Comparison of ENCODE assay signal across 21 cellular contexts in the genomic region with DNA sequence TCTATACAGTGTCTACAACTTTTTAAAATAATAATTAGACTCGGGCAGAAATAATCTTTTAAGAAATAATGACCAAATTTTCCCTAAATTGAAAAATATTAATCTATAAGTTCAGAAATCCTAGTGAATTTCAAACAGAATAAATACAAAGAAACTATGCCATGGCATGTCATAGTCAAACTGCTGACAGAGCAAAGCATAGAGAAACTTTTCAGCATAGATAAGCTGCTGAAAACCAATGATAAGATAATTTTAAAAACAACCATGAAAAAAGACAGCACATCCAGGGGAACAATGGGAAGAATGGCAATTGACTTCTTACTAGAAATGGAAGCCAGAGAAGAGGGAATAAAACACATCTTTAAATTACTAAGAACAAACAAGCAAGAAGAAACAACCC. TPM values are rescaled to one million over a fixed set of nuclear protein-coding genes. Genes with fewer than 3 reads are reported as not detected.
"Had no signal": no experiment of that assay in that cellular context is flagged by ENCODE, and none has a peak within 500 bp of the region (broad histone marks: within the 10 kb centered on the region; RNA-seq: fewer than 3 reads in every experiment).

No MANE protein-coding gene starts in this region.

- DNase-seq: dorsolateral prefrontal cortex; effector CD8-positive, alpha-beta T cell; gastrocnemius medialis; heart right ventricle; hypothalamus; islet precursor cell; natural killer cell; nucleus accumbens; ovary; stimulated activated CD4-positive, alpha-beta T cell treated with anti-CD3 and anti-CD28 coated beads, Interleukin-2, amount 100 ng/mL, for 48 hours; stimulated activated CD8-positive, alpha-beta memory T cell treated with anti-CD3 and anti-CD28 coated beads, Interleukin-4, amount 100 ng/mL, for 48 hours; stimulated activated naive CD8-positive, alpha-beta T cell treated with anti-CD3 and anti-CD28 coated beads, Interleukin-15, Interleukin-2, amounts not matched to agents 100 U/mL and 50 U/mL, for 24 hours; tibial artery; upper lobe of left lung; uterus had no signal

- H3K27ac Mint-ChIP-seq: natural killer cell; neural progenitor cell; stimulated activated effector memory CD8-positive, alpha-beta T cell treated with anti-CD3 and anti-CD28 coated beads, Interleukin-12 subunit alpha, Interleukin-12 subunit beta, amount 100 ng/mL, for 72 hours had no signal

- H3K9me3 Mint-ChIP-seq: natural killer cell; neural progenitor cell; stimulated activated effector memory CD8-positive, alpha-beta T cell treated with anti-CD3 and anti-CD28 coated beads, Interleukin-12 subunit alpha, Interleukin-12 subunit beta, amount 100 ng/mL, for 72 hours had no signal

- H3K36me3 Mint-ChIP-seq: natural killer cell; neural progenitor cell; stimulated activated effector memory CD8-positive, alpha-beta T cell treated with anti-CD3 and anti-CD28 coated beads, Interleukin-12 subunit alpha, Interleukin-12 subunit beta, amount 100 ng/mL, for 72 hours had no signal

- H3K4me3 ChIP-seq: coronary artery, dorsolateral prefrontal cortex, gastrocnemius medialis, heart right ventricle, neural progenitor cell, ovary, right atrium auricular region, suprapubic skin, tibial artery, upper lobe of left lung, uterus had no signal

- H3K4me1 Mint-ChIP-seq: natural killer cell, neural progenitor cell had no signal

- H3K4me3 Mint-ChIP-seq: natural killer cell; neural progenitor cell; stimulated activated effector memory CD8-positive, alpha-beta T cell treated with anti-CD3 and anti-CD28 coated beads, Interleukin-12 subunit alpha, Interleukin-12 subunit beta, amount 100 ng/mL, for 72 hours had no signal

RNA-seq across cellular contexts. Expression of gene CD1D, which starts 19.8 kb away (rescaled TPM):
- polyA plus RNA-seq: fibroblast of lung had no signal

RNA-seq across cellular contexts. Expression of gene CD1A, which starts 53.7 kb away (rescaled TPM):
- polyA plus RNA-seq: fibroblast of lung, ovary had no signal
